Comparison of ENCODE assay signal across 1 cellular context in genomic region chr19:40221858-40222619, GRCh38.
A peak's percentile ranks its signal among the peaks of the same experiment; 100 is the strongest.
TF ChIP-seq lines count a peak whose summit lies in the region.

No MANE protein-coding gene starts in this region.

TF ChIP-seq in H1, 55 proteins besides CTCF, POLR2A, EP300 and RAD21:
- TF ChIP-seq CHD2 (IDR thresholded peaks at IDR 0.05; ENCODE audit: low read length): peak; percentile 87
- no peak for TF ChIP-seq HDAC2 (IDR thresholded peaks at IDR 0.05; ENCODE audit: borderline replicate concordance in 1 of 2, low read depth in 2 of 2, low read length in 2 of 2)
- no peak for TF ChIP-seq TBP (IDR thresholded peaks at IDR 0.05; ENCODE audit: low read depth, low read length)
- TF ChIP-seq ATF3 (IDR thresholded peaks at IDR 0.05; ENCODE audit: insufficient read depth, low read depth, low read length): no peak
- peak; percentile 64; the same call in 1 of the 2 replicates for TF ChIP-seq YY1 (IDR thresholded peaks at IDR 0.05; ENCODE audit: low read depth, low read length)
- peak; percentile 95 for TF ChIP-seq RFX5 (IDR thresholded peaks at IDR 0.05; ENCODE audit: borderline replicate concordance, low read depth, low read length)
- TF ChIP-seq JUN (IDR thresholded peaks at IDR 0.05; ENCODE audit: low read depth, low read length): no peak
- 0 out of 2 replicates have a peak, but pooled peaks have one; percentile 24 for TF ChIP-seq POU5F1 (IDR thresholded peaks at IDR 0.05; ENCODE audit: low read depth, low read length)
- TF ChIP-seq NANOG (IDR thresholded peaks at IDR 0.05; ENCODE audit: insufficient read depth, low read depth, low read length, poor library complexity, severe bottlenecking): no peak
- TF ChIP-seq SP1 (IDR thresholded peaks at IDR 0.05; ENCODE audit: low read depth, low read length): peak; percentile 98
- peak; percentile 19; the same call in 1 of the 2 replicates for TF ChIP-seq SP2 (IDR thresholded peaks at IDR 0.05; ENCODE audit: low read length)
- TF ChIP-seq JUND (IDR thresholded peaks at IDR 0.05; ENCODE audit: low read length): no peak
- no peak for TF ChIP-seq CEBPB (IDR thresholded peaks at IDR 0.05; ENCODE audit: low read depth, low read length)
- TF ChIP-seq MAFK (IDR thresholded peaks at IDR 0.05; ENCODE audit: low read depth, low read length): no peak
- no peak for TF ChIP-seq SP4 (IDR thresholded peaks at IDR 0.05; ENCODE audit: low read length)
